ENCODE assay signal across 15 cellular contexts in genomic region chr3:53772562-53773329, GRCh38.
A peak's percentile ranks its signal among the peaks of the same experiment; 100 is the strongest.
DNase-seq lines count a peak whose midpoint lies in the region; ATAC-seq and TF ChIP-seq lines count a peak whose summit lies in the region.
"Had no signal": no experiment of that assay in that cellular context is flagged by ENCODE, and none has a peak within 500 bp of the region (broad histone marks: within the 10 kb centered on the region; RNA-seq: fewer than 3 reads in every experiment).

No MANE protein-coding gene starts in this region.

- H3K4me1 ChIP-seq in SK-N-SH (ENCODE audit: control insufficient read depth in 1 of 2, insufficient read depth in 2 of 2, low read depth in 1 of 2, low read length in 1 of 2) (peaks cover 0 to 29% of the 10 kb centered on the region in 2 experiments; a peak in 1 of 4 replicates), mesenchymal stem cell (ENCODE audit: control insufficient read depth, insufficient read depth, low read depth, low read length) (peaks cover 2% of the 10 kb centered on the region), uterus (peaks cover 0 to 9% of the 10 kb centered on the region in 2 donors)

- no peaks in the 10 kb centered on the region for H3F3A ChIP-seq in SK-N-SH (replicated peaks; ENCODE audit: insufficient read depth)

- POLR2A ChIA-PET in SK-N-SH (lab: Yijun Ruan, JAX) = no interaction called here

- WGBS in SK-N-SH (ENCODE audit: low lambda C conversion rate) = 70% methylated on average over 19 of the region's 19 CpGs
- 86% methylated on average over 19 of the region's 19 CpGs for WGBS in mesenchymal stem cell

- H3K9me3 ChIP-seq in SK-N-SH = no peaks in the 10 kb centered on the region
- no peaks in the 10 kb centered on the region for H3K9me3 ChIP-seq in mesenchymal stem cell (ENCODE audit: control insufficient read depth, low read length)
- no peaks in the 10 kb centered on the region for H3K9me3 ChIP-seq in uterus
- H3K9me3 ChIP-seq: body of pancreas, stomach had no signal

- H3K27me3 ChIP-seq in SK-N-SH (ENCODE audit: insufficient read depth) (peaks cover 5% of the 10 kb centered on the region), mesenchymal stem cell (ENCODE audit: control insufficient read depth in 1 of 2, insufficient read depth in 1 of 2, low read length in 2 of 2) (peaks cover 29 to 45% of the 10 kb centered on the region in 2 experiments), uterus (no peaks in the 10 kb centered on the region)
- H3K27me3 ChIP-seq: body of pancreas had no signal

- no peak overlapping the region for H3K23ac ChIP-seq in mesenchymal stem cell (ENCODE audit: low read length in 2 of 2)

- H3K27ac ChIP-seq in SK-N-SH (ENCODE audit: low read depth in 2 of 2, low read length in 1 of 2) (peak overlapping the region; percentile 8 to 14; a peak in 2 of 4 replicates), cingulate gyrus (ENCODE audit: low read depth, low read length) (peak overlapping the region; percentile 69), mesenchymal stem cell (ENCODE audit: low read length, poor library complexity, severe bottlenecking) (no peak overlapping the region), uterus (peak overlapping the region; percentile 39 to 81)
- H3K27ac ChIP-seq: body of pancreas, stomach had no signal

- H3K14ac ChIP-seq in mesenchymal stem cell (ENCODE audit: low read length in 2 of 2) = no peak overlapping the region

- no peaks in the 10 kb centered on the region for H4K20me1 ChIP-seq in SK-N-SH (ENCODE audit: insufficient read depth)

- H4K8ac ChIP-seq in mesenchymal stem cell (ENCODE audit: low read length) = no peak overlapping the region

- no peak overlapping the region for H2BK5ac ChIP-seq in mesenchymal stem cell (ENCODE audit: low read depth, low read length, poor library complexity, severe bottlenecking)

- H3K9ac ChIP-seq in SK-N-SH = no peak overlapping the region
- peak overlapping the region; percentile 72 for H3K9ac ChIP-seq in mesenchymal stem cell (ENCODE audit: low read length)

- no peak overlapping the region for H2BK12ac ChIP-seq in mesenchymal stem cell (ENCODE audit: low read length in 2 of 2)

- no peaks in the 10 kb centered on the region for H3K79me2 ChIP-seq in SK-N-SH (ENCODE audit: insufficient read depth)

- H2BK120ac ChIP-seq in mesenchymal stem cell (ENCODE audit: low read depth, low read length) = no peak overlapping the region

- DNase-seq in SK-N-SH (no peak), mesenchymal stem cell (no peak), uterus (no peak), NCI-H2227 treated with DMSO at 0.1 percent for 48 hours (lab: John Stamatoyannopoulos, UW) (no peak), NCI-H187 (lab: John Stamatoyannopoulos, UW) (no peak)
- DNase-seq: activated CD4-positive, CD25-positive, alpha-beta regulatory T cell; activated gamma-delta T cell; GF-D8; NCI-H187 treated with DMSO at 0.1 percent for 48 hours; RPMI8226; stomach had no signal

- no peak for TF ChIP-seq CTCF in SK-N-SH (IDR thresholded peaks at IDR 0.05)
- no peak for TF ChIP-seq CTCF in uterus (IDR thresholded peaks at IDR 0.05)

- no peak for TF ChIP-seq EP300 in SK-N-SH (IDR thresholded peaks at IDR 0.05; ENCODE audit: borderline replicate concordance in 1 of 2, low read depth in 1 of 2, low read length in 1 of 2)

- no peak; the same call in 2 of the 3 replicates for ATAC-seq in SK-N-SH treated with all-trans-retinoic acid at 6 μM for 48 hours
- no peak for ATAC-seq in GM18873 (IDR thresholded peaks at IDR 0.05; ENCODE audit: low FRiP score, unreplicated experiment)
- ATAC-seq: body of pancreas had no signal

- CTCF ChIA-PET in SK-N-SH (lab: Yijun Ruan, JAX) = no interaction called here

- no peak overlapping the region for H2BK15ac ChIP-seq in mesenchymal stem cell (ENCODE audit: low read depth, poor library complexity, severe bottlenecking)

- H3K4me2 ChIP-seq in SK-N-SH = peak overlapping the region; percentile 34; the same call in 1 of the 2 replicates
- H3K4me2 ChIP-seq in mesenchymal stem cell (ENCODE audit: low read length, poor library complexity, severe bottlenecking) = no peak overlapping the region

- intact Hi-C loops in uterus (cut with DNase I; ENCODE audit: low total_unique reads) = no loop called here

- H3K4ac ChIP-seq in mesenchymal stem cell (ENCODE audit: low read depth in 1 of 2, low read length in 2 of 2) = no peak overlapping the region

- no peak overlapping the region for H3K18ac ChIP-seq in mesenchymal stem cell (ENCODE audit: low read depth in 1 of 2, low read length in 2 of 2)

- no peak overlapping the region for H2AFZ ChIP-seq in SK-N-SH (ENCODE audit: low read depth)
- H2AFZ ChIP-seq in mesenchymal stem cell (ENCODE audit: low read depth, low read length) = no peak overlapping the region

- no peak overlapping the region for H4K91ac ChIP-seq in mesenchymal stem cell (ENCODE audit: low read length)

- H3K4me3 ChIP-seq in SK-N-SH (ENCODE audit: low read depth in 2 of 2, low read length in 1 of 2) = no peak overlapping the region
- peak overlapping the region in 1 of 2 experiments; percentile 19 for H3K4me3 ChIP-seq in mesenchymal stem cell (ENCODE audit: insufficient read depth in 1 of 2, low read depth in 1 of 2, low read length in 2 of 2)
- no peak overlapping the region for H3K4me3 ChIP-seq in uterus
- H3K4me3 ChIP-seq: body of pancreas, stomach had no signal

- H3K79me1 ChIP-seq in mesenchymal stem cell (replicated peaks; ENCODE audit: low read length, poor library complexity, severe bottlenecking) = no peaks in the 10 kb centered on the region

- no peak for TF ChIP-seq RAD21 in SK-N-SH (IDR thresholded peaks at IDR 0.05; ENCODE audit: low read length)

- no peak overlapping the region for H2AK5ac ChIP-seq in mesenchymal stem cell (ENCODE audit: low read length, severe bottlenecking)

- TF ChIP-seq POLR2A in uterus (IDR thresholded peaks at IDR 0.05) = no peak

- no peaks in the 10 kb centered on the region for H3K36me3 ChIP-seq in SK-N-SH (replicated peaks in 1 of 2; ENCODE audit: control insufficient read depth in 1 of 2, insufficient read depth in 2 of 2, low read length in 1 of 2)
- no peaks in the 10 kb centered on the region for H3K36me3 ChIP-seq in mesenchymal stem cell (ENCODE audit: control insufficient read depth in 1 of 2, insufficient read depth in 2 of 2, low read depth in 1 of 2, low read length in 2 of 2)
- no peaks in the 10 kb centered on the region for H3K36me3 ChIP-seq in uterus
- H3K36me3 ChIP-seq: stomach had no signal

- no peaks in the 10 kb centered on the region for H3K9me2 ChIP-seq in SK-N-SH

TF ChIP-seq in SK-N-SH, 30 proteins besides CTCF, POLR2A, EP300 and RAD21 (continues in another document):
- TF ChIP-seq SIN3A (IDR thresholded peaks at IDR 0.05; ENCODE audit: borderline replicate concordance, low read depth, low read length) (no peak), TEAD4 (IDR thresholded peaks at IDR 0.05; ENCODE audit: borderline replicate concordance, insufficient read depth) (no peak), MEF2A (IDR thresholded peaks at IDR 0.05; ENCODE audit: borderline replicate concordance, low read depth) (no peak), FOXM1 (IDR thresholded peaks at IDR 0.05; ENCODE audit: low read depth) (no peak), TCF12 (IDR thresholded peaks at IDR 0.05) (no peak), RXRA (IDR thresholded peaks at IDR 0.05; ENCODE audit: borderline replicate concordance, low read depth) (no peak), MXI1 (IDR thresholded peaks at IDR 0.05; ENCODE audit: low read depth, low read length) (no peak), POLR2AphosphoS5 (IDR thresholded peaks at IDR 0.05; ENCODE audit: low read depth, low read length) (no peak)
- TF ChIP-seq, protein P1, sequence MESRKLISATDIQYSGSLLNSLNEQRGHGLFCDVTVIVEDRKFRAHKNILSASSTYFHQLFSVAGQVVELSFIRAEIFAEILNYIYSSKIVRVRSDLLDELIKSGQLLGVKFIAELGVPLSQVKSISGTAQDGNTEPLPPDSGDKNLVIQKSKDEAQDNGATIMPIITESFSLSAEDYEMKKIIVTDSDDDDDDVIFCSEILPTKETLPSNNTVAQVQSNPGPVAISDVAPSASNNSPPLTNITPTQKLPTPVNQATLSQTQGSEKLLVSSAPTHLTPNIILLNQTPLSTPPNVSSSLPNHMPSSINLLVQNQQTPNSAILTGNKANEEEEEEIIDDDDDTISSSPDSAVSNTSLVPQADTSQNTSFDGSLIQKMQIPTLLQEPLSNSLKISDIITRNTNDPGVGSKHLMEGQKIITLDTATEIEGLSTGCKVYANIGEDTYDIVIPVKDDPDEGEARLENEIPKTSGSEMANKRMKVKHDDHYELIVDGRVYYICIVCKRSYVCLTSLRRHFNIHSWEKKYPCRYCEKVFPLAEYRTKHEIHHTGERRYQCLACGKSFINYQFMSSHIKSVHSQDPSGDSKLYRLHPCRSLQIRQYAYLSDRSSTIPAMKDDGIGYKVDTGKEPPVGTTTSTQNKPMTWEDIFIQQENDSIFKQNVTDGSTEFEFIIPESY (IDR thresholded peaks at IDR 0.05; ENCODE audit: borderline replicate concordance, low read depth) = no peak

TF ChIP-seq in SK-N-SH treated with all-trans-retinoic acid at 6 μM for 48 hours, 23 proteins besides CTCF, POLR2A, EP300 and RAD21:
- TF ChIP-seq PPARA (CRISPR knock-in tag; IDR thresholded peaks at IDR 0.05; ENCODE audit: borderline replicate concordance) = no peak
- TF ChIP-seq, protein P2, sequence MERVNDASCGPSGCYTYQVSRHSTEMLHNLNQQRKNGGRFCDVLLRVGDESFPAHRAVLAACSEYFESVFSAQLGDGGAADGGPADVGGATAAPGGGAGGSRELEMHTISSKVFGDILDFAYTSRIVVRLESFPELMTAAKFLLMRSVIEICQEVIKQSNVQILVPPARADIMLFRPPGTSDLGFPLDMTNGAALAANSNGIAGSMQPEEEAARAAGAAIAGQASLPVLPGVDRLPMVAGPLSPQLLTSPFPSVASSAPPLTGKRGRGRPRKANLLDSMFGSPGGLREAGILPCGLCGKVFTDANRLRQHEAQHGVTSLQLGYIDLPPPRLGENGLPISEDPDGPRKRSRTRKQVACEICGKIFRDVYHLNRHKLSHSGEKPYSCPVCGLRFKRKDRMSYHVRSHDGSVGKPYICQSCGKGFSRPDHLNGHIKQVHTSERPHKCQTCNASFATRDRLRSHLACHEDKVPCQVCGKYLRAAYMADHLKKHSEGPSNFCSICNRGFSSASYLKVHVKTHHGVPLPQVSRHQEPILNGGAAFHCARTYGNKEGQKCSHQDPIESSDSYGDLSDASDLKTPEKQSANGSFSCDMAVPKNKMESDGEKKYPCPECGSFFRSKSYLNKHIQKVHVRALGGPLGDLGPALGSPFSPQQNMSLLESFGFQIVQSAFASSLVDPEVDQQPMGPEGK (CRISPR knock-in tag; IDR thresholded peaks at IDR 0.05; ENCODE audit: borderline replicate concordance) = no peak
